Comparison of ENCODE assay signal across 21 cellular contexts in the genomic region with DNA sequence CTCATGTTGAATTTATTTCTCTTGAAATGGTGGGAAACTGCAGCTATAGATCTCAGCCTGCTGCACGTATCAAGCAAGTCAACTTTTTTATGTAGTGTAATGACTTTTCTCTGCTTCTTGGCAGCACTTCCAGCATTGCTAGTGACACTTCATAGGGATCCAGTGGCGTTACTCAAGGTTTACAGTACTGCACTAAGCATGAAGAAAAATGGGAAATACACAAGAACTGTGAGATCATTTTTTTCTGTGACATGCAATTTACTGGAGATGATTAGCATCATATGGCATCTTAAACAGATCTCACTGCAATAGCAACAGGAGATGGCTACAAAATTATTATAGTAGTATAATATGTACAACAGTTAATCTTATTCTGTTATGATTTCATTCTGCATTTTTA.
"Had no signal": no experiment of that assay in that cellular context is flagged by ENCODE, and none has a peak within 500 bp of the region (broad histone marks: within the 10 kb centered on the region; RNA-seq: fewer than 3 reads in every experiment).

No MANE protein-coding gene starts in this region.

- DNase-seq: cerebellar nuclear complex; dorsolateral prefrontal cortex; effector memory CD4-positive, alpha-beta T cell; heart right ventricle; hypothalamus; left ventricle myocardium inferior; lower lobe of right lung; natural killer cell; nucleus accumbens; ovary; right cardiac atrium; stimulated activated CD4-positive, alpha-beta T cell treated with anti-CD3 and anti-CD28 coated beads, Interleukin-4, amount 100 ng/mL, for 1 hour; stimulated activated CD8-positive, alpha-beta memory T cell treated with anti-CD3 and anti-CD28 coated beads, Interleukin-4, amount 100 ng/mL, for 48 hours; stimulated activated naive CD8-positive, alpha-beta T cell treated with anti-CD3 and anti-CD28 coated beads, Interleukin-15, Interleukin-2, amounts not matched to agents 100 U/mL and 50 U/mL, for 24 hours; tibial artery; upper lobe of right lung had no signal

- H3K9me3 ChIP-seq: heart right ventricle, left ventricle myocardium inferior, lower lobe of right lung, ovary, tibial artery, upper lobe of right lung had no signal

- H3K4me1 ChIP-seq: heart right ventricle, left ventricle myocardium inferior, lower lobe of right lung, neural progenitor cell, tibial artery, upper lobe of right lung had no signal

- H3K27me3 ChIP-seq: dorsolateral prefrontal cortex, heart right ventricle, neural progenitor cell, ovary, tibial artery, upper lobe of right lung had no signal

- H2AFZ ChIP-seq: neural progenitor cell had no signal

- FAIRE-seq: endometrium, frontal cortex, keratinocyte had no signal

- H3K27ac ChIP-seq: coronary artery, dorsolateral prefrontal cortex, heart right ventricle, left ventricle myocardium inferior, lower lobe of right lung, neural progenitor cell, ovary, tibial artery, upper lobe of right lung had no signal

- H3K4me2 ChIP-seq: neural progenitor cell had no signal

- H3K36me3 ChIP-seq: heart right ventricle, left ventricle myocardium inferior, lower lobe of right lung, neural progenitor cell, ovary, tibial artery, upper lobe of right lung had no signal

- H3K4me3 ChIP-seq: coronary artery, dorsolateral prefrontal cortex, heart right ventricle, left ventricle myocardium inferior, lower lobe of right lung, neural progenitor cell, ovary, tibial artery, upper lobe of right lung had no signal

- H3K9ac ChIP-seq: neural progenitor cell had no signal
